1 cellular context compared by ENCODE assay signal in the genomic region with DNA sequence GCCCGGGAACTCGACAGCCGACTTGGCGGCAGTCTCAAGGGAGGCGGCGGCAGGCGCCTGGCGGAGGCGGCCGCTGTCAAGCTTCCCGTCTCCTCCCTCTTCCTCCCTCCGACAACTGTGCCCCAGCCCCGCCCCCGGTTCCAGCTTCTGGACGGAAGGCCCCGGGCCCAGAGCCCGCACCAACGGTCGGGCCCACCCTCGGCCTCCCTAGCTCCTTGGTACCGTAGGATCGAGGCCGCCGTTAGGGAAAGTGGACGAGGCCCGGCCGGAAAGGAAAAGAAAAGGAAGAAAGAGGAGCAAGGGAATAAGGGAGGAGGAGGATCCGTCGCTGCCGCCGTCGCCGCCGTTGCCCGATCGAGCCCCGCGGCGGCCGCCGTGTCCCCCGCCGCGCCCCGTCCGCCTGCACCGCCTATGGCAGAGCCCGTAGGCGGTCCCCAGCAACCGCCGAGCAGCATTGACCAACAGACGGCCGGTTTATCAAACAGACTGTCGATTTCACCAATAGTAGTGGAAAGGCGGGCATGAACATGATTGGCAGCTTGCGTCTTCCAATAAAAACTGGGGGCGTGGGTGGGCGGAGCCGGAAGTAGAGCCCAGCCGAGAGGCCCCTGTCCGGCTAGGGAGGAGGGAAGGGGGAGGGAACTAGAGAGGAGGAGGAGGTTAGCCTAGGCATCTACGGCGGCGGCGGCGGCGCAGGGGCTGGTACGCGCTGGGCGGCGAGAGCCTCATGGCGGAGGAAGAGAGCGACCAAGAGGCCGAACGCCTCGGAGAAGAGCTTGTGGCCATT.
TF ChIP-seq lines count a peak whose summit lies in the region.

A gene with protein sequence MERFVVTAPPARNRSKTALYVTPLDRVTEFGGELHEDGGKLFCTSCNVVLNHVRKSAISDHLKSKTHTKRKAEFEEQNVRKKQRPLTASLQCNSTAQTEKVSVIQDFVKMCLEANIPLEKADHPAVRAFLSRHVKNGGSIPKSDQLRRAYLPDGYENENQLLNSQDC (minus strand): TSS at position 413 of the 787 bp plus-strand sequence. CDS start 3,029 bp downstream, outside the sequence.
A gene (plus strand): TSS at position 663 of the 787 bp plus-strand sequence. CDS start 65 bp downstream, at position 728.

TF ChIP-seq in HepG2, 621 proteins besides CTCF, POLR2A, EP300 and RAD21 (continued from another document and continues in another):
- TF ChIP-seq, protein P1, sequence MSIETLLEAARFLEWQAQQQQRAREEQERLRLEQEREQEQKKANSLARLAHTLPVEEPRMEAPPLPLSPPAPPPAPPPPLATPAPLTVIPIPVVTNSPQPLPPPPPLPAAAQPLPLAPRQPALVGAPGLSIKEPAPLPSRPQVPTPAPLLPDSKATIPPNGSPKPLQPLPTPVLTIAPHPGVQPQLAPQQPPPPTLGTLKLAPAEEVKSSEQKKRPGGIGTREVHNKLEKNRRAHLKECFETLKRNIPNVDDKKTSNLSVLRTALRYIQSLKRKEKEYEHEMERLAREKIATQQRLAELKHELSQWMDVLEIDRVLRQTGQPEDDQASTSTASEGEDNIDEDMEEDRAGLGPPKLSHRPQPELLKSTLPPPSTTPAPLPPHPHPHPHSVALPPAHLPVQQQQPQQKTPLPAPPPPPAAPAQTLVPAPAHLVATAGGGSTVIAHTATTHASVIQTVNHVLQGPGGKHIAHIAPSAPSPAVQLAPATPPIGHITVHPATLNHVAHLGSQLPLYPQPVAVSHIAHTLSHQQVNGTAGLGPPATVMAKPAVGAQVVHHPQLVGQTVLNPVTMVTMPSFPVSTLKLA (IDR thresholded peaks at IDR 0.05): 0 out of 2 replicates have a peak, but pooled peaks have one; percentile 5
- TF ChIP-seq, protein P2, sequence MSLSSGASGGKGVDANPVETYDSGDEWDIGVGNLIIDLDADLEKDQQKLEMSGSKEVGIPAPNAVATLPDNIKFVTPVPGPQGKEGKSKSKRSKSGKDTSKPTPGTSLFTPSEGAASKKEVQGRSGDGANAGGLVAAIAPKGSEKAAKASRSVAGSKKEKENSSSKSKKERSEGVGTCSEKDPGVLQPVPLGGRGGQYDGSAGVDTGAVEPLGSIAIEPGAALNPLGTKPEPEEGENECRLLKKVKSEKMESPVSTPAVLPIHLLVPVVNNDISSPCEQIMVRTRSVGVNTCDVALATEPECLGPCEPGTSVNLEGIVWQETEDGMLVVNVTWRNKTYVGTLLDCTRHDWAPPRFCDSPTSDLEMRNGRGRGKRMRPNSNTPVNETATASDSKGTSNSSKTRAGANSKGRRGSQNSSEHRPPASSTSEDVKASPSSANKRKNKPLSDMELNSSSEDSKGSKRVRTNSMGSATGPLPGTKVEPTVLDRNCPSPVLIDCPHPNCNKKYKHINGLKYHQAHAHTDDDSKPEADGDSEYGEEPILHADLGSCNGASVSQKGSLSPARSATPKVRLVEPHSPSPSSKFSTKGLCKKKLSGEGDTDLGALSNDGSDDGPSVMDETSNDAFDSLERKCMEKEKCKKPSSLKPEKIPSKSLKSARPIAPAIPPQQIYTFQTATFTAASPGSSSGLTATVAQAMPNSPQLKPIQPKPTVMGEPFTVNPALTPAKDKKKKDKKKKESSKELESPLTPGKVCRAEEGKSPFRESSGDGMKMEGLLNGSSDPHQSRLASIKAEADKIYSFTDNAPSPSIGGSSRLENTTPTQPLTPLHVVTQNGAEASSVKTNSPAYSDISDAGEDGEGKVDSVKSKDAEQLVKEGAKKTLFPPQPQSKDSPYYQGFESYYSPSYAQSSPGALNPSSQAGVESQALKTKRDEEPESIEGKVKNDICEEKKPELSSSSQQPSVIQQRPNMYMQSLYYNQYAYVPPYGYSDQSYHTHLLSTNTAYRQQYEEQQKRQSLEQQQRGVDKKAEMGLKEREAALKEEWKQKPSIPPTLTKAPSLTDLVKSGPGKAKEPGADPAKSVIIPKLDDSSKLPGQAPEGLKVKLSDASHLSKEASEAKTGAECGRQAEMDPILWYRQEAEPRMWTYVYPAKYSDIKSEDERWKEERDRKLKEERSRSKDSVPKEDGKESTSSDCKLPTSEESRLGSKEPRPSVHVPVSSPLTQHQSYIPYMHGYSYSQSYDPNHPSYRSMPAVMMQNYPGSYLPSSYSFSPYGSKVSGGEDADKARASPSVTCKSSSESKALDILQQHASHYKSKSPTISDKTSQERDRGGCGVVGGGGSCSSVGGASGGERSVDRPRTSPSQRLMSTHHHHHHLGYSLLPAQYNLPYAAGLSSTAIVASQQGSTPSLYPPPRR (CRISPR knock-in tag; IDR thresholded peaks at IDR 0.05; ENCODE audit: borderline replicate concordance): no peak
- TF ChIP-seq FLYWCH1 (CRISPR knock-in tag; IDR thresholded peaks at IDR 0.05) (no peak), ZNF749 (CRISPR knock-in tag; IDR thresholded peaks at IDR 0.05; ENCODE audit: borderline replicate concordance) (peak; percentile 58; the same call in 1 of the 2 replicates), RFXANK (CRISPR knock-in tag; IDR thresholded peaks at IDR 0.05) (no peak; the same call in 1 of the 2 replicates), GTF3A (CRISPR knock-in tag; conservative IDR thresholded peaks at IDR 0.05) (no peak), SUZ12 (IDR thresholded peaks at IDR 0.05; ENCODE audit: low read depth, low read length) (no peak), ZNF431 (CRISPR knock-in tag; IDR thresholded peaks at IDR 0.05; ENCODE audit: borderline replicate concordance, low read depth) (0 out of 2 replicates have a peak, but pooled peaks have one; percentile 71), ZFP82 (CRISPR knock-in tag; IDR thresholded peaks at IDR 0.05; ENCODE audit: borderline replicate concordance) (peak; percentile 75; the same call in 1 of the 2 replicates), ZNF709 (CRISPR knock-in tag; IDR thresholded peaks at IDR 0.05) (peak; percentile 17; the same call in 1 of the 2 replicates), NCOA1 (CRISPR knock-in tag; IDR thresholded peaks at IDR 0.05) (no peak), PLRG1 (conservative IDR thresholded peaks at IDR 0.05) (no peak), KAT2B (IDR thresholded peaks at IDR 0.05; ENCODE audit: borderline replicate concordance, low read depth, low read length) (no peak), ZNF678 (CRISPR knock-in tag; IDR thresholded peaks at IDR 0.05) (no peak), HMGA1 (CRISPR knock-in tag; conservative IDR thresholded peaks at IDR 0.05) (no peak), ZNF589 (CRISPR knock-in tag; conservative IDR thresholded peaks at IDR 0.05) (no peak), ZNF101 (CRISPR knock-in tag; IDR thresholded peaks at IDR 0.05; ENCODE audit: borderline replicate concordance, low read depth) (no peak), LCORL (IDR thresholded peaks at IDR 0.05) (no peak), LCORL (CRISPR knock-in tag; IDR thresholded peaks at IDR 0.05) (no peak), NR2F6 (IDR thresholded peaks at IDR 0.05) (no peak), NR2F6 (CRISPR knock-in tag; IDR thresholded peaks at IDR 0.05) (peak; percentile 5; the same call in 1 of the 2 replicates), ZNF563 (CRISPR knock-in tag; IDR thresholded peaks at IDR 0.05) (no peak), JUN (CRISPR knock-in tag; IDR thresholded peaks at IDR 0.05) (no peak), ZNF83 (CRISPR knock-in tag; IDR thresholded peaks at IDR 0.05; ENCODE audit: borderline replicate concordance) (no peak), TCF12 (IDR thresholded peaks at IDR 0.05) (no peak), TCF12 (CRISPR knock-in tag; IDR thresholded peaks at IDR 0.05) (no peak), ZNF558 (CRISPR knock-in tag; IDR thresholded peaks at IDR 0.05; ENCODE audit: borderline replicate concordance) (0 out of 2 replicates have a peak, but pooled peaks have one; percentile 88), TSC22D2 (CRISPR knock-in tag; IDR thresholded peaks at IDR 0.05; ENCODE audit: borderline replicate concordance) (no peak), ZSCAN21 (CRISPR knock-in tag; IDR thresholded peaks at IDR 0.05; ENCODE audit: borderline replicate concordance) (no peak), CHCHD3 (CRISPR knock-in tag; IDR thresholded peaks at IDR 0.05) (0 out of 2 replicates have a peak, but pooled peaks have one; percentile 70), NONO (IDR thresholded peaks at IDR 0.05) (no peak), NONO (CRISPR knock-in tag; conservative IDR thresholded peaks at IDR 0.05) (peak; percentile 73), HOXA3 (CRISPR knock-in tag; IDR thresholded peaks at IDR 0.05) (peak; percentile 57; the same call in 1 of the 2 replicates), ELF3 (CRISPR knock-in tag; IDR thresholded peaks at IDR 0.05) (no peak), SKI (IDR thresholded peaks at IDR 0.05; ENCODE audit: partially characterized antibody) (peak; percentile 67), SALL1 (CRISPR knock-in tag; IDR thresholded peaks at IDR 0.05) (peak; percentile 55), SMAD1 (CRISPR knock-in tag; IDR thresholded peaks at IDR 0.05; ENCODE audit: borderline replicate concordance, low read depth) (no peak), ZBTB7A (CRISPR knock-in tag; IDR thresholded peaks at IDR 0.05) (0 out of 2 replicates have a peak, but pooled peaks have one; percentile 41), ZNF780A (CRISPR knock-in tag; IDR thresholded peaks at IDR 0.05) (no peak), ZNF136 (CRISPR knock-in tag; IDR thresholded peaks at IDR 0.05; ENCODE audit: low read depth) (no peak)
- TF ChIP-seq, protein P3, sequence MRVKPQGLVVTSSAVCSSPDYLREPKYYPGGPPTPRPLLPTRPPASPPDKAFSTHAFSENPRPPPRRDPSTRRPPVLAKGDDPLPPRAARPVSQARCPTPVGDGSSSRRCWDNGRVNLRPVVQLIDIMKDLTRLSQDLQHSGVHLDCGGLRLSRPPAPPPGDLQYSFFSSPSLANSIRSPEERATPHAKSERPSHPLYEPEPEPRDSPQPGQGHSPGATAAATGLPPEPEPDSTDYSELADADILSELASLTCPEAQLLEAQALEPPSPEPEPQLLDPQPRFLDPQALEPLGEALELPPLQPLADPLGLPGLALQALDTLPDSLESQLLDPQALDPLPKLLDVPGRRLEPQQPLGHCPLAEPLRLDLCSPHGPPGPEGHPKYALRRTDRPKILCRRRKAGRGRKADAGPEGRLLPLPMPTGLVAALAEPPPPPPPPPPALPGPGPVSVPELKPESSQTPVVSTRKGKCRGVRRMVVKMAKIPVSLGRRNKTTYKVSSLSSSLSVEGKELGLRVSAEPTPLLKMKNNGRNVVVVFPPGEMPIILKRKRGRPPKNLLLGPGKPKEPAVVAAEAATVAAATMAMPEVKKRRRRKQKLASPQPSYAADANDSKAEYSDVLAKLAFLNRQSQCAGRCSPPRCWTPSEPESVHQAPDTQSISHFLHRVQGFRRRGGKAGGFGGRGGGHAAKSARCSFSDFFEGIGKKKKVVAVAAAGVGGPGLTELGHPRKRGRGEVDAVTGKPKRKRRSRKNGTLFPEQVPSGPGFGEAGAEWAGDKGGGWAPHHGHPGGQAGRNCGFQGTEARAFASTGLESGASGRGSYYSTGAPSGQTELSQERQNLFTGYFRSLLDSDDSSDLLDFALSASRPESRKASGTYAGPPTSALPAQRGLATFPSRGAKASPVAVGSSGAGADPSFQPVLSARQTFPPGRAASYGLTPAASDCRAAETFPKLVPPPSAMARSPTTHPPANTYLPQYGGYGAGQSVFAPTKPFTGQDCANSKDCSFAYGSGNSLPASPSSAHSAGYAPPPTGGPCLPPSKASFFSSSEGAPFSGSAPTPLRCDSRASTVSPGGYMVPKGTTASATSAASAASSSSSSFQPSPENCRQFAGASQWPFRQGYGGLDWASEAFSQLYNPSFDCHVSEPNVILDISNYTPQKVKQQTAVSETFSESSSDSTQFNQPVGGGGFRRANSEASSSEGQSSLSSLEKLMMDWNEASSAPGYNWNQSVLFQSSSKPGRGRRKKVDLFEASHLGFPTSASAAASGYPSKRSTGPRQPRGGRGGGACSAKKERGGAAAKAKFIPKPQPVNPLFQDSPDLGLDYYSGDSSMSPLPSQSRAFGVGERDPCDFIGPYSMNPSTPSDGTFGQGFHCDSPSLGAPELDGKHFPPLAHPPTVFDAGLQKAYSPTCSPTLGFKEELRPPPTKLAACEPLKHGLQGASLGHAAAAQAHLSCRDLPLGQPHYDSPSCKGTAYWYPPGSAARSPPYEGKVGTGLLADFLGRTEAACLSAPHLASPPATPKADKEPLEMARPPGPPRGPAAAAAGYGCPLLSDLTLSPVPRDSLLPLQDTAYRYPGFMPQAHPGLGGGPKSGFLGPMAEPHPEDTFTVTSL (CRISPR knock-in tag; IDR thresholded peaks at IDR 0.05; ENCODE audit: borderline replicate concordance): peak; percentile 61; the same call in 1 of the 2 replicates
- TF ChIP-seq, protein P4, sequence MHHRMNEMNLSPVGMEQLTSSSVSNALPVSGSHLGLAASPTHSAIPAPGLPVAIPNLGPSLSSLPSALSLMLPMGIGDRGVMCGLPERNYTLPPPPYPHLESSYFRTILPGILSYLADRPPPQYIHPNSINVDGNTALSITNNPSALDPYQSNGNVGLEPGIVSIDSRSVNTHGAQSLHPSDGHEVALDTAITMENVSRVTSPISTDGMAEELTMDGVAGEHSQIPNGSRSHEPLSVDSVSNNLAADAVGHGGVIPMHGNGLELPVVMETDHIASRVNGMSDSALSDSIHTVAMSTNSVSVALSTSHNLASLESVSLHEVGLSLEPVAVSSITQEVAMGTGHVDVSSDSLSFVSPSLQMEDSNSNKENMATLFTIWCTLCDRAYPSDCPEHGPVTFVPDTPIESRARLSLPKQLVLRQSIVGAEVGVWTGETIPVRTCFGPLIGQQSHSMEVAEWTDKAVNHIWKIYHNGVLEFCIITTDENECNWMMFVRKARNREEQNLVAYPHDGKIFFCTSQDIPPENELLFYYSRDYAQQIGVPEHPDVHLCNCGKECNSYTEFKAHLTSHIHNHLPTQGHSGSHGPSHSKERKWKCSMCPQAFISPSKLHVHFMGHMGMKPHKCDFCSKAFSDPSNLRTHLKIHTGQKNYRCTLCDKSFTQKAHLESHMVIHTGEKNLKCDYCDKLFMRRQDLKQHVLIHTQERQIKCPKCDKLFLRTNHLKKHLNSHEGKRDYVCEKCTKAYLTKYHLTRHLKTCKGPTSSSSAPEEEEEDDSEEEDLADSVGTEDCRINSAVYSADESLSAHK (CRISPR knock-in tag; IDR thresholded peaks at IDR 0.05; ENCODE audit: borderline replicate concordance): no peak
- TF ChIP-seq, protein P5, sequence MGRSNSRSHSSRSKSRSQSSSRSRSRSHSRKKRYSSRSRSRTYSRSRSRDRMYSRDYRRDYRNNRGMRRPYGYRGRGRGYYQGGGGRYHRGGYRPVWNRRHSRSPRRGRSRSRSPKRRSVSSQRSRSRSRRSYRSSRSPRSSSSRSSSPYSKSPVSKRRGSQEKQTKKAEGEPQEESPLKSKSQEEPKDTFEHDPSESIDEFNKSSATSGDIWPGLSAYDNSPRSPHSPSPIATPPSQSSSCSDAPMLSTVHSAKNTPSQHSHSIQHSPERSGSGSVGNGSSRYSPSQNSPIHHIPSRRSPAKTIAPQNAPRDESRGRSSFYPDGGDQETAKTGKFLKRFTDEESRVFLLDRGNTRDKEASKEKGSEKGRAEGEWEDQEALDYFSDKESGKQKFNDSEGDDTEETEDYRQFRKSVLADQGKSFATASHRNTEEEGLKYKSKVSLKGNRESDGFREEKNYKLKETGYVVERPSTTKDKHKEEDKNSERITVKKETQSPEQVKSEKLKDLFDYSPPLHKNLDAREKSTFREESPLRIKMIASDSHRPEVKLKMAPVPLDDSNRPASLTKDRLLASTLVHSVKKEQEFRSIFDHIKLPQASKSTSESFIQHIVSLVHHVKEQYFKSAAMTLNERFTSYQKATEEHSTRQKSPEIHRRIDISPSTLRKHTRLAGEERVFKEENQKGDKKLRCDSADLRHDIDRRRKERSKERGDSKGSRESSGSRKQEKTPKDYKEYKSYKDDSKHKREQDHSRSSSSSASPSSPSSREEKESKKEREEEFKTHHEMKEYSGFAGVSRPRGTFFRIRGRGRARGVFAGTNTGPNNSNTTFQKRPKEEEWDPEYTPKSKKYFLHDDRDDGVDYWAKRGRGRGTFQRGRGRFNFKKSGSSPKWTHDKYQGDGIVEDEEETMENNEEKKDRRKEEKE (IDR thresholded peaks at IDR 0.05): no peak
- TF ChIP-seq, protein P6, sequence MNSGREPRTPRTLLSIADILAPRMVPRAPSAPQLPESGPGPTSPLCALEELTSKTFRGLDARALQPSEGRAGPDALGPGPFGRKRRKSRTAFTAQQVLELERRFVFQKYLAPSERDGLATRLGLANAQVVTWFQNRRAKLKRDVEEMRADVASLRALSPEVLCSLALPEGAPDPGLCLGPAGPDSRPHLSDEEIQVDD (CRISPR knock-in tag; IDR thresholded peaks at IDR 0.05; ENCODE audit: borderline replicate concordance): no peak
